12 cellular contexts compared by ENCODE assay signal in genomic region chr17:30236297-30236624, GRCh38. TPM values are rescaled to one million over a fixed set of nuclear protein-coding genes. Genes with fewer than 3 reads are reported as not detected.
DNase-seq lines count a peak whose midpoint lies in the region; ATAC-seq, FAIRE-seq and TF ChIP-seq lines count a peak whose summit lies in the region.
"Had no signal": no experiment of that assay in that cellular context is flagged by ENCODE, and none has a peak within 500 bp of the region (broad histone marks: within the 10 kb centered on the region; RNA-seq: fewer than 3 reads in every experiment).

No MANE protein-coding gene starts in this region.

- no peaks in the 10 kb centered on the region for H3K79me2 ChIP-seq in HepG2 (ENCODE audit: insufficient read depth, low read length)

- intact Hi-C loops in HepG2 (cut with micrococcal nuclease; ENCODE audit: unreplicated experiment), result loop anchor here (5.0 kb wide), 1 partner anchor 109 kb away; no protein-coding TSS in a partner anchor
- intact Hi-C loops in right lobe of liver (cut with DNase I), result no loop called here
- intact Hi-C loops in breast epithelium (cut with DNase I; ENCODE audit: low total_unique reads), result loop anchor here (5.0 kb wide), 1 partner anchor 1184 kb away; no protein-coding TSS in a partner anchor
- intact Hi-C loops in posterior vena cava (cut with DNase I), result no loop called here

- in situ Hi-C loops in HepG2 (cut with HindIII; ENCODE audit: extremely low pct_ligation_motif_present, low pct_unique_long_range_greater_than_20kb), result loop anchor here (10.0 kb wide), 1 partner anchor 111 kb away; no protein-coding TSS in a partner anchor

- TF ChIP-seq EP300 in HepG2 (IDR thresholded peaks at IDR 0.05; ENCODE audit: low read depth in 2 of 2, low read length in 2 of 2), result no peak
- TF ChIP-seq EP300 in HepG2 (CRISPR knock-in tag; IDR thresholded peaks at IDR 0.05; ENCODE audit: borderline replicate concordance), result no peak

- H3K4me1 ChIP-seq in HepG2 (ENCODE audit: insufficient read depth, low read length) (peaks cover 53% of the 10 kb centered on the region), right lobe of liver (peaks cover 0 to 12% (median 0%) of the 10 kb centered on the region in 4 donors), breast epithelium (peaks cover 0 to 6% of the 10 kb centered on the region in 2 donors), mucosa of stomach (ENCODE audit: control insufficient read depth, insufficient read depth, low read length) (peaks cover 34% of the 10 kb centered on the region)

- FAIRE-seq in HepG2 (lab: Jason Lieb, UNC), result no peak
- FAIRE-seq: islet of Langerhans had no signal

- H3K27me3 ChIP-seq in HepG2 (ENCODE audit: control insufficient read depth in 1 of 2, insufficient read depth in 2 of 2, low read length in 2 of 2) (no peaks in the 10 kb centered on the region), right lobe of liver (no peaks in the 10 kb centered on the region), breast epithelium (peaks cover 10 to 40% of the 10 kb centered on the region in 2 donors), mucosa of stomach (ENCODE audit: control insufficient read depth, insufficient read depth, low read length) (peaks cover 71% of the 10 kb centered on the region)

- TF ChIP-seq CTCF in HepG2 (CRISPR knock-in tag; IDR thresholded peaks at IDR 0.05) (no peak), right lobe of liver (IDR thresholded peaks at IDR 0.05) (no peak), breast epithelium (IDR thresholded peaks at IDR 0.05) (no peak)

- no TSS peak for BruUV-seq in HepG2 (replicated peaks; lab: Mats Ljungman, UMichigan)

- no peak overlapping the region for H3K9ac ChIP-seq in HepG2 (ENCODE audit: insufficient read depth, low read depth, low read length)
- no peak overlapping the region for H3K9ac ChIP-seq in mucosa of stomach (ENCODE audit: low read length)

- TF ChIP-seq RAD21 in HepG2 (CRISPR knock-in tag; IDR thresholded peaks at IDR 0.05), result no peak

- no peak for DNase-seq in HepG2 (ENCODE audit: low spot score)
- no peak for DNase-seq in right lobe of liver
- DNase-seq in breast epithelium (ENCODE audit: low spot score in 2 of 2), result no peak
- DNase-seq in posterior vena cava (ENCODE audit: low spot score), result no peak
- DNase-seq in HuH-7.5 (ENCODE audit: low spot score), result no peak
- DNase-seq in HT-29 (ENCODE audit: low spot score), result no peak
- DNase-seq: NCI-H2081; stimulated activated CD4-positive, alpha-beta T cell treated with anti-CD3 and anti-CD28 coated beads, Interleukin-4, amount 100 ng/mL, for 24 hours had no signal

- H3K9me3 ChIP-seq in HepG2 (ENCODE audit: low read length) (no peaks in the 10 kb centered on the region), right lobe of liver (no peaks in the 10 kb centered on the region), breast epithelium (no peaks in the 10 kb centered on the region), mucosa of stomach (ENCODE audit: control insufficient read depth, low read length) (no peaks in the 10 kb centered on the region)

- no peak for TF ChIP-seq POLR2A in HepG2 (IDR thresholded peaks at IDR 0.05; ENCODE audit: insufficient read depth in 1 of 2, low read depth in 2 of 2, low read length in 2 of 2)
- TF ChIP-seq POLR2A in right lobe of liver (IDR thresholded peaks at IDR 0.05), result no peak
- no peak for TF ChIP-seq POLR2A in breast epithelium (IDR thresholded peaks at IDR 0.05)

- POLR2A ChIA-PET in HepG2 (lab: Yijun Ruan, JAX), result interaction anchor here (1.0 to 1.8 kb wide), 4 partner anchors 10 to 131 kb away, joined by 5 to 7 read pairs (median 6); no protein-coding TSS in a partner anchor

- H3K36me3 ChIP-seq in HepG2 (replicated peaks in 1 of 2; ENCODE audit: control insufficient read depth in 1 of 2, insufficient read depth in 2 of 2, low read length in 2 of 2), result no peaks in the 10 kb centered on the region
- H3K36me3 ChIP-seq in right lobe of liver, result no peaks in the 10 kb centered on the region
- no peaks in the 10 kb centered on the region for H3K36me3 ChIP-seq in breast epithelium
- H3K36me3 ChIP-seq in mucosa of stomach (ENCODE audit: control insufficient read depth, insufficient read depth, low read length), result no peaks in the 10 kb centered on the region

- H2AFZ ChIP-seq in HepG2 (ENCODE audit: low read length), result no peak overlapping the region

- H3K27ac ChIP-seq in HepG2 (ENCODE audit: extremely low read length, insufficient read depth, low read length) (no peak overlapping the region), right lobe of liver (no peak overlapping the region), breast epithelium (no peak overlapping the region)

- CTCF ChIA-PET in HepG2 (lab: Yijun Ruan, JAX; ENCODE audit: low intra/inter-chr PET ratio, low total read pairs), result interaction anchor here (1.2 to 2.6 kb wide), 2 partner anchors 111 to 131 kb away, joined by 4 to 10 read pairs; no protein-coding TSS in a partner anchor

- H4K20me1 ChIP-seq in HepG2 (ENCODE audit: insufficient read depth, low read length), result no peaks in the 10 kb centered on the region

- H3K4me3 ChIP-seq in HepG2 (replicated peaks in 1 of 3; ENCODE audit: insufficient read depth in 1 of 3, low read depth in 2 of 3, low read length in 3 of 3), result no peak overlapping the region
- no peak overlapping the region for H3K4me3 ChIP-seq in right lobe of liver
- H3K4me3 ChIP-seq in breast epithelium, result peak overlapping the region; percentile 40 to 73 (median 48)
- peak overlapping the region; percentile 8 for H3K4me3 ChIP-seq in mucosa of stomach (ENCODE audit: low read length)

- ATAC-seq in HepG2, result no peak
- no peak for ATAC-seq in right lobe of liver
- ATAC-seq in HG03108 (IDR thresholded peaks at IDR 0.05; ENCODE audit: unreplicated experiment), result no peak

- 89% methylated on average over 10 of the region's 10 CpGs for WGBS in HepG2 (ENCODE audit: low lambda C conversion rate)
- 60% methylated on average over 8 of the region's 10 CpGs for WGBS in right lobe of liver (ENCODE audit: insufficient coverage, low coverage, low lambda C conversion rate, missing lambda C conversion rate)

- H3K4me2 ChIP-seq in HepG2 (ENCODE audit: low read depth, low read length), result no peak overlapping the region

TF ChIP-seq in HepG2, 621 proteins besides CTCF, POLR2A, EP300 and RAD21 (continues in another document):
- peak; percentile 80 for TF ChIP-seq ZNF121 (CRISPR knock-in tag; IDR thresholded peaks at IDR 0.05)

RNA-seq across cellular contexts. Expression of gene SLC6A4, which starts 0.8 kb away (rescaled TPM):
- total RNA-seq in HepG2 (2016; rRNA removed; fragmentation: Illumina TruSeq; extraction: Trizol), result 5.6 and 7.6 TPM in 2 replicates
- 1.9 and 2.0 TPM in 2 replicates for total RNA-seq in HepG2 (2016; cell fraction: cytosol; rRNA removed; fragmentation: Illumina TruSeq; extraction: Trizol; ENCODE audit: low read depth)
- total RNA-seq in HepG2 (2016; cell fraction: insoluble cytoplasmic fraction; rRNA removed; fragmentation: Illumina TruSeq; extraction: Trizol), result 5.7 and 7.3 TPM in 2 replicates
- total RNA-seq in HepG2 (2016; cell fraction: membrane; rRNA removed; fragmentation: Illumina TruSeq; extraction: Trizol), result 4.1 and 5.6 TPM in 2 replicates
- 6.7 and 7.0 TPM in 2 replicates for total RNA-seq in HepG2 (2016; cell fraction: nucleus; rRNA removed; fragmentation: Illumina TruSeq; extraction: Trizol)
- 20.3 and 21.9 TPM in 2 replicates for polyA plus RNA-seq in HepG2 (2011; rRNA removed)
- polyA plus RNA-seq in HepG2 (2011; cell fraction: cytosol; rRNA removed), result 15.7 and 20.0 TPM in 2 replicates
- polyA plus RNA-seq in HepG2 (2011; cell fraction: nucleus; rRNA removed), result 8.1 and 11.6 TPM in 2 replicates
- polyA plus RNA-seq in HepG2 (2012), result 15.5 and 28.1 TPM in 2 replicates
- 1.6 and 2.3 TPM in 2 replicates for polyA plus RNA-seq in HepG2 (2016; cell fraction: cytosol; fragmentation: Illumina TruSeq; extraction: Trizol; ENCODE audit: low read depth)
- 5.2 and 5.3 TPM in 2 replicates for polyA plus RNA-seq in HepG2 (2016; cell fraction: insoluble cytoplasmic fraction; fragmentation: Illumina TruSeq; extraction: Trizol; ENCODE audit: low read depth)
- 3.7 and 4.6 TPM in 2 replicates for polyA plus RNA-seq in HepG2 (2016; cell fraction: membrane; fragmentation: Illumina TruSeq; extraction: Trizol; ENCODE audit: low read depth)
- polyA plus RNA-seq in HepG2 (2016; cell fraction: nucleus; fragmentation: Illumina TruSeq; extraction: Trizol; ENCODE audit: insufficient read depth, low read depth), result 9.8 and 10.4 TPM in 2 replicates
- polyA minus RNA-seq in HepG2 (2011; rRNA and poly(A)+ RNA removed; ENCODE audit: low replicate concordance), result 24.8 TPM in 1 of 2 replicates, not detected in the other
- polyA minus RNA-seq in HepG2 (2011; cell fraction: cytosol; rRNA and poly(A)+ RNA removed), result 7.6 and 9.2 TPM in 2 replicates
- polyA minus RNA-seq in HepG2 (2011; cell fraction: nucleus; rRNA and poly(A)+ RNA removed), result 9.4 and 13.8 TPM in 2 replicates
- not detected for total RNA-seq in right lobe of liver
- 1 to 10 TPM in 1 of 3 donors, under 1 TPM in 2; under 0.01 to 1.6 (median 0.29) TPM for total RNA-seq in breast epithelium
- total RNA-seq in posterior vena cava, result under 1 TPM in 1 of 2 donors, not detected in 1; 0.28 TPM
- not detected in 2 replicates for total RNA-seq in HT-29 (2014; rRNA removed; shearing (Covaris generic))
- total RNA-seq: T-helper 1 cell treated with Interleukin-12 subunit alpha and Interleukin-12 subunit beta and Interleukin-4 antibody, amounts not matched to agents 30 ng/mL and 1 ng/mL, for 36 hours had no signal

RNA-seq across cellular contexts. Expression of gene BLMH, which starts 55.5 kb away (rescaled TPM):
- 41.0 and 61.9 TPM in 2 replicates for total RNA-seq in HepG2 (2016; rRNA removed; fragmentation: Illumina TruSeq; extraction: Trizol)
- total RNA-seq in HepG2 (2016; cell fraction: cytosol; rRNA removed; fragmentation: Illumina TruSeq; extraction: Trizol; ENCODE audit: low read depth), result 11.6 and 15.2 TPM in 2 replicates
- total RNA-seq in HepG2 (2016; cell fraction: insoluble cytoplasmic fraction; rRNA removed; fragmentation: Illumina TruSeq; extraction: Trizol), result 41.0 and 58.6 TPM in 2 replicates
- 27.0 and 32.2 TPM in 2 replicates for total RNA-seq in HepG2 (2016; cell fraction: membrane; rRNA removed; fragmentation: Illumina TruSeq; extraction: Trizol)
- total RNA-seq in HepG2 (2016; cell fraction: nucleus; rRNA removed; fragmentation: Illumina TruSeq; extraction: Trizol), result 37.1 and 40.0 TPM in 2 replicates
- polyA plus RNA-seq in HepG2 (2011; rRNA removed), result 11.1 and 12.1 TPM in 2 replicates
- polyA plus RNA-seq in HepG2 (2011; cell fraction: cytosol; rRNA removed), result 7.4 and 13.0 TPM in 2 replicates
- 8.6 and 15.4 TPM in 2 replicates for polyA plus RNA-seq in HepG2 (2011; cell fraction: nucleus; rRNA removed)
- 39.0 and 45.5 TPM in 2 replicates for polyA plus RNA-seq in HepG2 (2012)
- polyA plus RNA-seq in HepG2 (2016; cell fraction: cytosol; fragmentation: Illumina TruSeq; extraction: Trizol; ENCODE audit: low read depth), result 11.6 and 12.0 TPM in 2 replicates
- polyA plus RNA-seq in HepG2 (2016; cell fraction: insoluble cytoplasmic fraction; fragmentation: Illumina TruSeq; extraction: Trizol; ENCODE audit: low read depth), result 67.2 and 75.3 TPM in 2 replicates
- 24.9 and 27.5 TPM in 2 replicates for polyA plus RNA-seq in HepG2 (2016; cell fraction: membrane; fragmentation: Illumina TruSeq; extraction: Trizol; ENCODE audit: low read depth)
- 42.4 and 44.9 TPM in 2 replicates for polyA plus RNA-seq in HepG2 (2016; cell fraction: nucleus; fragmentation: Illumina TruSeq; extraction: Trizol; ENCODE audit: insufficient read depth, low read depth)
- 12.9 and 13.5 TPM in 2 replicates for polyA minus RNA-seq in HepG2 (2011; rRNA and poly(A)+ RNA removed; ENCODE audit: low replicate concordance)
- 11.8 and 13.3 TPM in 2 replicates for polyA minus RNA-seq in HepG2 (2011; cell fraction: cytosol; rRNA and poly(A)+ RNA removed)
- polyA minus RNA-seq in HepG2 (2011; cell fraction: nucleus; rRNA and poly(A)+ RNA removed), result 25.8 and 30.0 TPM in 2 replicates
- 1 to 10 TPM; 7.0 to 9.2 (median 7.3) TPM for total RNA-seq in right lobe of liver
- total RNA-seq in breast epithelium, result 10 to 100 TPM; 20.5 to 29.4 (median 21.3) TPM
- 10 to 100 TPM; 23.3 to 28.4 TPM for total RNA-seq in posterior vena cava
- total RNA-seq in HT-29 (2014; rRNA removed; shearing (Covaris generic)), result 1.8 and 3.9 TPM in 2 replicates

Comparison
In these comparisons a context has a peak if more than half of its experiments do, and no peak if none do; other contexts are left out.
1. intact Hi-C loops: an anchor here in HepG2 (5.0 kb wide) and breast epithelium (5.0 kb wide); none called in right lobe of liver and posterior vena cava.
2. H3K4me3 ChIP-seq: peak in breast epithelium (3 of 3) and mucosa of stomach (single experiment); none in HepG2 (0 of 3) and right lobe of liver (0 of 3).